1 cellular context compared by ENCODE assay signal in genomic region chr19:14571695-14572490, GRCh38.
A peak's percentile ranks its signal among the peaks of the same experiment; 100 is the strongest.
TF ChIP-seq lines count a peak whose summit lies in the region.

Gene NDUFB7, minus strand, starts transcription at chr19:14572066. Its CDS starts 66 bp downstream, at chr19:14572000.

TF ChIP-seq in WTC11, 78 proteins besides CTCF, POLR2A, EP300 and RAD21 (continued from another document):
- TF ChIP-seq ERG (CRISPR knock-in tag; IDR thresholded peaks at IDR 0.05) (no peak), CREM (CRISPR knock-in tag; IDR thresholded peaks at IDR 0.05) (peak; percentile 78), AFF4 (CRISPR knock-in tag; IDR thresholded peaks at IDR 0.05; ENCODE audit: borderline replicate concordance) (no peak), FOXK1 (CRISPR knock-in tag; IDR thresholded peaks at IDR 0.05) (peak; percentile 70), OVOL2 (CRISPR knock-in tag; IDR thresholded peaks at IDR 0.05; ENCODE audit: borderline replicate concordance) (no peak), USF1 (CRISPR knock-in tag; IDR thresholded peaks at IDR 0.05) (peak; percentile 49; the same call in 1 of the 2 replicates), ATF1 (CRISPR knock-in tag; IDR thresholded peaks at IDR 0.05) (no peak), GRHL2 (CRISPR knock-in tag; IDR thresholded peaks at IDR 0.05; ENCODE audit: insufficient replicate concordance, severe bottlenecking) (no peak), NR1H2 (CRISPR knock-in tag; IDR thresholded peaks at IDR 0.05) (no peak), ZNF317 (CRISPR knock-in tag; IDR thresholded peaks at IDR 0.05; ENCODE audit: borderline replicate concordance, low read depth) (no peak), FOXP4 (CRISPR knock-in tag; IDR thresholded peaks at IDR 0.05) (peak; percentile 37; the same call in 1 of the 2 replicates)
